Comparison of ENCODE assay signal across 18 cellular contexts in genomic region chr1:34850382-34850781, GRCh38. TPM values are rescaled to one million over a fixed set of nuclear protein-coding genes. Genes with fewer than 3 reads are reported as not detected.
"Had no signal": no experiment of that assay in that cellular context is flagged by ENCODE, and none has a peak within 500 bp of the region (broad histone marks: within the 10 kb centered on the region; RNA-seq: fewer than 3 reads in every experiment).

No MANE protein-coding gene starts in this region.

- DNase-seq: activated CD4-positive, alpha-beta T cell treated with anti-CD3 and anti-CD28 coated beads, Interleukin-2, amount 50 U/mL, for 4 hours; activated CD4-positive, CD25-positive, alpha-beta regulatory T cell treated with anti-CD3 and anti-CD28 coated beads, Interleukin-2, amount 50 U/mL, for 72 hours; activated gamma-delta T cell; activated T-cell treated with anti-CD3 and anti-CD28 coated beads, Interleukin-2, amount 50 U/mL, for 72 hours; effector CD8-positive, alpha-beta T cell; immature natural killer cell; naive thymus-derived CD4-positive, alpha-beta T cell; stimulated activated CD4-positive, alpha-beta T cell treated with anti-CD3 and anti-CD28 coated beads, Interleukin-2, amount 100 ng/mL, for 24 hours; stimulated activated naive CD4-positive, alpha-beta T cell treated with Interleukin-2 at 50 U/mL for 16 hours; substantia nigra; T1000; upper lobe of left lung had no signal

- H3K9me3 ChIP-seq: breast epithelium, esophagus muscularis mucosa, upper lobe of left lung had no signal

- H3K27ac ChIP-seq: neural progenitor cell had no signal

- H3K36me3 ChIP-seq: breast epithelium, neural progenitor cell had no signal

- ATAC-seq: activated T-cell treated with anti-CD3 and anti-CD28 coated beads, Interleukin-2, amount 50 U/mL, for 72 hours; naive thymus-derived CD4-positive, alpha-beta T cell had no signal

- H3K4me3 ChIP-seq: breast epithelium, esophagus muscularis mucosa, neural progenitor cell, upper lobe of left lung had no signal

- H3K27me3 ChIP-seq: breast epithelium, esophagus muscularis mucosa, neural progenitor cell, upper lobe of left lung had no signal

- H3K4me1 ChIP-seq: breast epithelium, neural progenitor cell had no signal

RNA-seq across cellular contexts. Expression of gene GJA4, which starts 57.6 kb away (rescaled TPM):
- total RNA-seq: activated CD8-positive, alpha-beta memory T cell treated with anti-CD3 and anti-CD28 coated beads for 36 hours; astrocyte; naive thymus-derived CD4-positive, alpha-beta T cell; osteoblast had no signal
